28 cellular contexts compared by ENCODE assay signal in genomic region chr2:15718103-15718943, GRCh38.
"Had no signal": no experiment of that assay in that cellular context is flagged by ENCODE, and none has a peak within 500 bp of the region (broad histone marks: within the 10 kb centered on the region; RNA-seq: fewer than 3 reads in every experiment).

No MANE protein-coding gene starts in this region.

- H3K4me1 ChIP-seq: breast epithelium, prostate gland, vagina had no signal

- H3K4me3 Mint-ChIP-seq: activated CD8-positive, alpha-beta T cell treated with anti-CD3 and anti-CD28 coated beads for 36 hours; activated T-cell treated with anti-CD3 and anti-CD28 coated beads, Interleukin-2, amount 50 U/mL, for 4 hours; activated T-helper 17 cell treated with anti-CD3 and anti-CD28 coated beads, Interleukin-2, amount 50 U/mL, for 72 hours; dendritic cell treated with granulocyte-macrophage colony-stimulating factor and Interleukin-4, amounts not matched to agents 40 ng/mL and 50 ng/mL, for 4 days; endodermal cell; immature natural killer cell; naive thymus-derived CD4-positive, alpha-beta T cell; T-helper 17 cell; type B pancreatic cell; WTC11 had no signal

- H3K27ac ChIP-seq: breast epithelium, neutrophil, prostate gland, vagina had no signal

- H3K27me3 ChIP-seq: breast epithelium, neutrophil, vagina had no signal

- H3K27me3 Mint-ChIP-seq: activated CD8-positive, alpha-beta T cell treated with anti-CD3 and anti-CD28 coated beads for 36 hours; dendritic cell treated with granulocyte-macrophage colony-stimulating factor and Interleukin-4, amounts not matched to agents 40 ng/mL and 50 ng/mL, for 4 days had no signal

- DNase-seq: activated CD4-positive, alpha-beta T cell treated with anti-CD3 and anti-CD28 coated beads, Interleukin-2, amount 50 U/mL, for 1 hour; activated CD8-positive, alpha-beta T cell treated with anti-CD3 and anti-CD28 coated beads for 36 hours; activated naive CD4-positive, alpha-beta T cell; activated T-cell treated with anti-CD3 and anti-CD28 coated beads, Interleukin-2, amount 50 U/mL, for 4 hours; central memory CD4-positive, alpha-beta T cell; foreskin fibroblast; hippocampal formation; immature natural killer cell; mesendoderm; naive thymus-derived CD4-positive, alpha-beta T cell; retina; small intestine; stimulated activated CD4-positive, alpha-beta T cell treated with anti-CD3 and anti-CD28 coated beads, Interleukin-4, amount 100 ng/mL, for 4 hours; stimulated activated naive CD4-positive, alpha-beta T cell; T-helper 17 cell had no signal

- H3K4me1 Mint-ChIP-seq: activated T-helper 17 cell treated with anti-CD3 and anti-CD28 coated beads, Interleukin-2, amount 50 U/mL, for 72 hours; endodermal cell; immature natural killer cell; naive thymus-derived CD4-positive, alpha-beta T cell had no signal

- H3K27ac Mint-ChIP-seq: activated CD8-positive, alpha-beta T cell treated with anti-CD3 and anti-CD28 coated beads for 36 hours; activated T-helper 17 cell treated with anti-CD3 and anti-CD28 coated beads, Interleukin-2, amount 50 U/mL, for 72 hours; dendritic cell treated with granulocyte-macrophage colony-stimulating factor and Interleukin-4, amounts not matched to agents 40 ng/mL and 50 ng/mL, for 4 days; endodermal cell; immature natural killer cell; naive thymus-derived CD4-positive, alpha-beta T cell; T-helper 17 cell; type B pancreatic cell; WTC11 had no signal

- H3K4me3 ChIP-seq: breast epithelium, prostate gland, vagina had no signal

- ATAC-seq: activated CD8-positive, alpha-beta T cell treated with anti-CD3 and anti-CD28 coated beads for 36 hours; activated naive CD4-positive, alpha-beta T cell treated with anti-CD3 and anti-CD28 coated beads, Interleukin-2, amount 50 U/mL, for 72 hours; activated T-cell treated with anti-CD3 and anti-CD28 coated beads, Interleukin-2, amount 50 U/mL, for 4 hours; activated T-helper 17 cell treated with anti-CD3 and anti-CD28 coated beads, Interleukin-2, amount 50 U/mL, for 72 hours; esophagus mucosa; naive thymus-derived CD4-positive, alpha-beta T cell; sciatic nerve; SK-N-SH treated with all-trans-retinoic acid at 6 μM for 48 hours; T-helper 17 cell; WTC11 had no signal

- H3K36me3 ChIP-seq: breast epithelium, neutrophil, prostate gland, vagina had no signal

- H3K9me3 Mint-ChIP-seq: activated CD8-positive, alpha-beta T cell treated with anti-CD3 and anti-CD28 coated beads for 36 hours; activated naive CD4-positive, alpha-beta T cell treated with anti-CD3 and anti-CD28 coated beads, Interleukin-2, amount 50 U/mL, for 72 hours; activated T-cell treated with anti-CD3 and anti-CD28 coated beads, Interleukin-2, amount 50 U/mL, for 4 hours; activated T-helper 17 cell treated with anti-CD3 and anti-CD28 coated beads, Interleukin-2, amount 50 U/mL, for 72 hours; dendritic cell treated with granulocyte-macrophage colony-stimulating factor and Interleukin-4, amounts not matched to agents 40 ng/mL and 50 ng/mL, for 4 days; endodermal cell; immature natural killer cell; naive thymus-derived CD4-positive, alpha-beta T cell; type B pancreatic cell had no signal

- H3K9me3 ChIP-seq: breast epithelium, neutrophil, prostate gland, vagina had no signal

- H3K36me3 Mint-ChIP-seq: activated naive CD4-positive, alpha-beta T cell treated with anti-CD3 and anti-CD28 coated beads, Interleukin-2, amount 50 U/mL, for 72 hours; immature natural killer cell; naive thymus-derived CD4-positive, alpha-beta T cell; type B pancreatic cell; WTC11 had no signal
